8 cellular contexts compared by ENCODE assay signal in genomic region chr12:63151898-63152700, GRCh38. TPM values are rescaled to one million over a fixed set of nuclear protein-coding genes. Genes with fewer than 3 reads are reported as not detected.
A peak's percentile ranks its signal among the peaks of the same experiment; 100 is the strongest.
DNase-seq lines count a peak whose midpoint lies in the region; ATAC-seq and TF ChIP-seq lines count a peak whose summit lies in the region.

No MANE protein-coding gene starts in this region.

- peaks cover 0 to 31% (median 23%) of the 10 kb centered on the region in 9 donors for H3K4me1 ChIP-seq in heart right ventricle

- TF ChIP-seq CTCF in AG04449 (IDR thresholded peaks at IDR 0.05; ENCODE audit: insufficient read depth, low read length, missing control alignments) (peak; percentile 79), GM12874 (IDR thresholded peaks at IDR 0.05; ENCODE audit: insufficient read depth, low read depth, low read length) (peak; percentile 67), heart right ventricle (IDR thresholded peaks at IDR 0.05) (peak; percentile 53 to 83 (median 71)), progenitor cell of endocrine pancreas (IDR thresholded peaks at IDR 0.05; ENCODE audit: unreplicated experiment) (peak; percentile 84)

- H3K27me3 ChIP-seq in heart right ventricle: peaks cover 8 to 80% (median 55%) of the 10 kb centered on the region in 7 donors

- H3K4me3 Mint-ChIP-seq in activated naive CD8-positive, alpha-beta T cell treated with anti-CD3 and anti-CD28 coated beads, Interleukin-2, amount 10 ng/mL, durations not matched to agents 7 days and 5 days: no peak overlapping the region
- peak overlapping the region; percentile 60 for H3K4me3 Mint-ChIP-seq in progenitor cell of endocrine pancreas (ENCODE audit: low read depth)
- H3K4me3 Mint-ChIP-seq in activated T-helper 2 cell treated with anti-CD3 and anti-CD28 coated beads, Interferon-gamma antibody, Interleukin-2, Interleukin-4, amounts not matched to agents 10 μg/mL and 5 μg/mL and 100 μg/mL, durations not matched to agents 14 hours and 24 hours and 36 hours (ENCODE audit: low read depth): no peak overlapping the region

- H3K36me3 ChIP-seq in heart right ventricle: no peaks in the 10 kb centered on the region

- no peaks in the 10 kb centered on the region for H3K36me3 Mint-ChIP-seq in activated naive CD8-positive, alpha-beta T cell treated with anti-CD3 and anti-CD28 coated beads, Interleukin-2, amount 10 ng/mL, durations not matched to agents 7 days and 5 days
- H3K36me3 Mint-ChIP-seq in progenitor cell of endocrine pancreas (ENCODE audit: insufficient read depth): no peaks in the 10 kb centered on the region
- peaks cover 4% of the 10 kb centered on the region for H3K36me3 Mint-ChIP-seq in activated T-helper 2 cell treated with anti-CD3 and anti-CD28 coated beads, Interferon-gamma antibody, Interleukin-2, Interleukin-4, amounts not matched to agents 10 μg/mL and 5 μg/mL and 100 μg/mL, durations not matched to agents 14 hours and 24 hours and 36 hours (ENCODE audit: low read depth)

- POLR2A ChIA-PET in AG04449 (lab: Yijun Ruan, JAX): interaction anchor here (0.6 kb wide), 1 partner anchor 764 kb away, joined by 3 read pairs; no protein-coding TSS in a partner anchor
- POLR2A ChIA-PET in activated naive CD8-positive, alpha-beta T cell treated with anti-CD3 and anti-CD28 coated beads, Interleukin-2, amount 10 ng/mL, durations not matched to agents 7 days and 5 days (lab: Charles Lee): no interaction called here

- WGBS in heart right ventricle, 2 donors: 4 to 5% methylated on average over 24 of the region's 24 CpGs

- peak overlapping the region in 7 of 10 donors; percentile 1 to 58 (median 51) for H3K27ac ChIP-seq in heart right ventricle

- H3K27ac Mint-ChIP-seq in activated naive CD8-positive, alpha-beta T cell treated with anti-CD3 and anti-CD28 coated beads, Interleukin-2, amount 10 ng/mL, durations not matched to agents 7 days and 5 days: no peak overlapping the region
- H3K27ac Mint-ChIP-seq in progenitor cell of endocrine pancreas: no peak overlapping the region
- H3K27ac Mint-ChIP-seq in activated T-helper 2 cell treated with anti-CD3 and anti-CD28 coated beads, Interferon-gamma antibody, Interleukin-2, Interleukin-4, amounts not matched to agents 10 μg/mL and 5 μg/mL and 100 μg/mL, durations not matched to agents 14 hours and 24 hours and 36 hours: no peak overlapping the region

- DNase-seq in AG04449 (ENCODE audit: low read depth, low spot score) (no peak), NCI-H2107 (lab: John Stamatoyannopoulos, UW) (peak; percentile 49), heart right ventricle (peak; percentile 15 to 21), progenitor cell of endocrine pancreas (ENCODE audit: low spot score, unreplicated experiment) (peak; percentile 34)
- DNase-seq in activated naive CD8-positive, alpha-beta T cell treated with anti-CD3 and anti-CD28 coated beads, Interleukin-2, amount 10 ng/mL, durations not matched to agents 7 days and 5 days: peak; percentile 30
- no peak for DNase-seq in activated T-helper 2 cell treated with anti-CD3 and anti-CD28 coated beads, Interferon-gamma antibody, Interleukin-2, Interleukin-4, amounts not matched to agents 10 μg/mL and 5 μg/mL and 100 μg/mL, durations not matched to agents 14 hours and 24 hours and 36 hours (ENCODE audit: low spot score)

- H3K4me1 Mint-ChIP-seq in activated naive CD8-positive, alpha-beta T cell treated with anti-CD3 and anti-CD28 coated beads, Interleukin-2, amount 10 ng/mL, durations not matched to agents 7 days and 5 days: peaks cover 11% of the 10 kb centered on the region
- peaks cover 12% of the 10 kb centered on the region for H3K4me1 Mint-ChIP-seq in progenitor cell of endocrine pancreas (ENCODE audit: low read depth)
- peaks cover 8% of the 10 kb centered on the region for H3K4me1 Mint-ChIP-seq in activated T-helper 2 cell treated with anti-CD3 and anti-CD28 coated beads, Interferon-gamma antibody, Interleukin-2, Interleukin-4, amounts not matched to agents 10 μg/mL and 5 μg/mL and 100 μg/mL, durations not matched to agents 14 hours and 24 hours and 36 hours (ENCODE audit: low read depth)

- peaks cover 57% of the 10 kb centered on the region for H3K27me3 Mint-ChIP-seq in activated naive CD8-positive, alpha-beta T cell treated with anti-CD3 and anti-CD28 coated beads, Interleukin-2, amount 10 ng/mL, durations not matched to agents 7 days and 5 days
- peaks cover 68% of the 10 kb centered on the region for H3K27me3 Mint-ChIP-seq in progenitor cell of endocrine pancreas
- H3K27me3 Mint-ChIP-seq in activated T-helper 2 cell treated with anti-CD3 and anti-CD28 coated beads, Interferon-gamma antibody, Interleukin-2, Interleukin-4, amounts not matched to agents 10 μg/mL and 5 μg/mL and 100 μg/mL, durations not matched to agents 14 hours and 24 hours and 36 hours (ENCODE audit: low read depth): peaks cover 47% of the 10 kb centered on the region

- H3K9me3 ChIP-seq in heart right ventricle: no peaks in the 10 kb centered on the region

- intact Hi-C loops in heart right ventricle (cut with DNase I): loop anchor here in 1 of 10 donors (5.0 kb wide), 1 partner anchor 155 kb away; no protein-coding TSS in a partner anchor
- intact Hi-C loops in activated T-helper 2 cell treated with anti-CD3 and anti-CD28 coated beads, Interferon-gamma antibody, Interleukin-2, Interleukin-4, amounts not matched to agents 10 μg/mL and 5 μg/mL and 100 μg/mL, durations not matched to agents 14 hours and 24 hours and 36 hours (cut with micrococcal nuclease): no loop called here

- H3K4me3 ChIP-seq in AG04449 (ENCODE audit: low read depth, low read length): no peak overlapping the region
- H3K4me3 ChIP-seq in heart right ventricle: peak overlapping the region; percentile 22 to 60 (median 52)

- no peaks in the 10 kb centered on the region for H3K9me3 Mint-ChIP-seq in activated naive CD8-positive, alpha-beta T cell treated with anti-CD3 and anti-CD28 coated beads, Interleukin-2, amount 10 ng/mL, durations not matched to agents 7 days and 5 days
- peaks cover 8% of the 10 kb centered on the region for H3K9me3 Mint-ChIP-seq in progenitor cell of endocrine pancreas (ENCODE audit: low read depth)
- no peaks in the 10 kb centered on the region for H3K9me3 Mint-ChIP-seq in activated T-helper 2 cell treated with anti-CD3 and anti-CD28 coated beads, Interferon-gamma antibody, Interleukin-2, Interleukin-4, amounts not matched to agents 10 μg/mL and 5 μg/mL and 100 μg/mL, durations not matched to agents 14 hours and 24 hours and 36 hours

- ATAC-seq in HG02885 (IDR thresholded peaks at IDR 0.05; ENCODE audit: poor library complexity, unreplicated experiment) (peak; percentile 85), heart right ventricle (peak; percentile 67 to 78 (median 72))
- ATAC-seq in activated naive CD8-positive, alpha-beta T cell treated with anti-CD3 and anti-CD28 coated beads, Interleukin-2, amount 10 ng/mL, durations not matched to agents 7 days and 5 days (ENCODE audit: low read depth): no peak

- CTCF ChIA-PET in AG04449 (lab: Yijun Ruan, JAX): interaction anchor here (0.5 to 2.4 kb wide), 22 partner anchors 8 to 651 kb away, joined by 3 to 12 read pairs (median 3); no protein-coding TSS in a partner anchor

RNA-seq across cellular contexts. Expression of gene AVPR1A, which starts 1.1 kb away (rescaled TPM):
- total RNA-seq in activated naive CD8-positive, alpha-beta T cell treated with anti-CD3 and anti-CD28 coated beads, Interleukin-2, amount 10 ng/mL, durations not matched to agents 7 days and 5 days: not detected
- 1 to 10 TPM in 9 of 10 donors, under 1 TPM in 1; 0.94 to 3.3 (median 1.5) TPM for total RNA-seq in heart right ventricle
- 1 to 10 TPM in 1 of 2 donors, under 1 TPM in 1; 0.66 to 2.8 TPM for polyA plus RNA-seq in heart right ventricle
- 0.16 TPM in 1 of 2 replicates, not detected in the other for total RNA-seq in progenitor cell of endocrine pancreas
- total RNA-seq in activated T-helper 2 cell treated with anti-CD3 and anti-CD28 coated beads, Interferon-gamma antibody, Interleukin-2, Interleukin-4, amounts not matched to agents 10 μg/mL and 5 μg/mL and 100 μg/mL, durations not matched to agents 14 hours and 24 hours and 36 hours: not detected in 2 replicates

Comparison
In these comparisons a context has a peak if more than half of its experiments do, and no peak if none do; other contexts are left out.
1. DNase-seq: peak in NCI-H2107 (single experiment), activated naive CD8-positive, alpha-beta T cell treated with anti-CD3 and anti-CD28 coated beads, Interleukin-2, amount 10 ng/mL, durations not matched to agents 7 days and 5 days (single experiment), heart right ventricle (2 of 2) and progenitor cell of endocrine pancreas (single experiment); none in AG04449 (single experiment) and activated T-helper 2 cell treated with anti-CD3 and anti-CD28 coated beads, Interferon-gamma antibody, Interleukin-2, Interleukin-4, amounts not matched to agents 10 μg/mL and 5 μg/mL and 100 μg/mL, durations not matched to agents 14 hours and 24 hours and 36 hours (single experiment).
2. Peak in every context shown above with its lines, with median percentiles within 50 percentile points of each other: CTCF ChIP-seq.